In genomic region chr3:141370065-141370533, GRCh38 we compare ENCODE assay signal across 8 cellular contexts. TPM values are rescaled to one million over a fixed set of nuclear protein-coding genes. Genes with fewer than 3 reads are reported as not detected.
DNase-seq lines count a peak whose midpoint lies in the region; ATAC-seq and TF ChIP-seq lines count a peak whose summit lies in the region.

No MANE protein-coding gene starts in this region.

- 43 to 71% methylated on average over 1 to 2 of the region's 2 CpGs for WGBS in gastroesophageal sphincter (ENCODE audit: low coverage in 1 of 2), 2 donors

- H3K36me3 ChIP-seq in DOHH2 (ENCODE audit: control insufficient read depth, low read length) (no peaks in the 10 kb centered on the region), Peyer's patch (no peaks in the 10 kb centered on the region), gastroesophageal sphincter (no peaks in the 10 kb centered on the region), parathyroid adenoma (ENCODE audit: control insufficient read depth, insufficient read depth, low read length) (no peaks in the 10 kb centered on the region), vagina (no peaks in the 10 kb centered on the region)

- intact Hi-C loops in vagina (cut with DNase I): no loop called here

- H3K4me1 ChIP-seq in DOHH2 (ENCODE audit: control insufficient read depth, low read length): peaks cover 8% of the 10 kb centered on the region
- peaks cover 0 to 30% (median 7%) of the 10 kb centered on the region in 4 donors for H3K4me1 ChIP-seq in Peyer's patch
- peaks cover 15 to 52% (median 15%) of the 10 kb centered on the region in 3 donors for H3K4me1 ChIP-seq in gastroesophageal sphincter
- H3K4me1 ChIP-seq in parathyroid adenoma: peaks cover 33% of the 10 kb centered on the region
- peaks cover 43% of the 10 kb centered on the region for H3K4me1 ChIP-seq in vagina

- H3K27me3 ChIP-seq in DOHH2 (ENCODE audit: control insufficient read depth, low read length): no peaks in the 10 kb centered on the region
- H3K27me3 ChIP-seq in Peyer's patch: no peaks in the 10 kb centered on the region
- no peaks in the 10 kb centered on the region for H3K27me3 ChIP-seq in gastroesophageal sphincter
- no peaks in the 10 kb centered on the region for H3K27me3 ChIP-seq in parathyroid adenoma (ENCODE audit: control insufficient read depth, insufficient read depth, low read length)
- no peaks in the 10 kb centered on the region for H3K27me3 ChIP-seq in vagina

- H3K9ac ChIP-seq in parathyroid adenoma: no peak overlapping the region

- H3K4me3 ChIP-seq in DOHH2 (ENCODE audit: low read length): no peak overlapping the region
- H3K4me3 ChIP-seq in Peyer's patch: no peak overlapping the region
- H3K4me3 ChIP-seq in gastroesophageal sphincter: no peak overlapping the region
- peak overlapping the region; percentile 14 for H3K4me3 ChIP-seq in parathyroid adenoma (ENCODE audit: low read depth, low read length)
- H3K4me3 ChIP-seq in vagina: no peak overlapping the region

- DNase-seq in HS-5 (ENCODE audit: low read depth) (peak; percentile 74), Peyer's patch (peak in 2 of 3 donors; percentile 63 to 75), vagina (ENCODE audit: extremely low spot score in 2 of 2) (no peak)
- DNase-seq in activated effector memory CD4-positive, alpha-beta T cell treated with anti-CD3 and anti-CD28 coated beads, Interleukin-2, amount 50 U/mL, for 16 hours: peak; percentile 76

- no peak for TF ChIP-seq POLR2A in Peyer's patch (IDR thresholded peaks at IDR 0.05)
- no peak for TF ChIP-seq POLR2A in gastroesophageal sphincter (IDR thresholded peaks at IDR 0.05)
- no peak for TF ChIP-seq POLR2A in vagina (IDR thresholded peaks at IDR 0.05)

- no peak overlapping the region for H3K27ac ChIP-seq in DOHH2 (ENCODE audit: low read depth, low read length)
- H3K27ac ChIP-seq in Peyer's patch: peak overlapping the region in 2 of 4 donors; percentile 90 to 96
- peak overlapping the region; percentile 61 to 87 (median 80) for H3K27ac ChIP-seq in gastroesophageal sphincter
- H3K27ac ChIP-seq in parathyroid adenoma: peak overlapping the region; percentile 94
- peak overlapping the region; percentile 94 for H3K27ac ChIP-seq in vagina

- TF ChIP-seq EP300 in gastroesophageal sphincter (IDR thresholded peaks at IDR 0.05): no peak

- ATAC-seq in GM21381 (IDR thresholded peaks at IDR 0.05; ENCODE audit: unreplicated experiment): peak; percentile 81
- peak; percentile 79 for ATAC-seq in gastroesophageal sphincter

- H3K79me2 ChIP-seq in DOHH2 (ENCODE audit: control insufficient read depth, low read length): no peaks in the 10 kb centered on the region
- no peaks in the 10 kb centered on the region for H3K79me2 ChIP-seq in parathyroid adenoma

- H2AFZ ChIP-seq in parathyroid adenoma: peak overlapping the region; percentile 4

- TF ChIP-seq CTCF in DOHH2 (IDR thresholded peaks at IDR 0.05; ENCODE audit: low read depth, low read length, poor library complexity, severe bottlenecking): peak; percentile 85
- peak in 5 of 6 experiments; percentile 20 to 46 (median 38) for TF ChIP-seq CTCF in Peyer's patch (IDR thresholded peaks at IDR 0.05)
- peak in 3 of 4 experiments; percentile 45 to 62 (median 46) for TF ChIP-seq CTCF in gastroesophageal sphincter (IDR thresholded peaks at IDR 0.05)
- TF ChIP-seq CTCF in parathyroid adenoma (IDR thresholded peaks at IDR 0.05): peak; percentile 64
- TF ChIP-seq CTCF in vagina (IDR thresholded peaks at IDR 0.05): peak in 1 of 3 experiments; percentile 32

- H3K4me2 ChIP-seq in DOHH2 (ENCODE audit: low read length) (no peak overlapping the region; the same call in 1 of the 2 replicates), parathyroid adenoma (ENCODE audit: low read length) (peak overlapping the region; percentile 71)

- no peaks in the 10 kb centered on the region for H3K9me2 ChIP-seq in DOHH2 (replicated peaks; ENCODE audit: control insufficient read depth, low read length)

- H4K20me1 ChIP-seq in DOHH2 (ENCODE audit: control insufficient read depth, insufficient read depth, low read depth, low read length): no peaks in the 10 kb centered on the region

- H3K9me3 ChIP-seq in DOHH2 (ENCODE audit: control insufficient read depth, insufficient read depth, low read length) (no peaks in the 10 kb centered on the region), Peyer's patch (no peaks in the 10 kb centered on the region), gastroesophageal sphincter (no peaks in the 10 kb centered on the region), parathyroid adenoma (ENCODE audit: control insufficient read depth, low read length) (no peaks in the 10 kb centered on the region), vagina (no peaks in the 10 kb centered on the region)

- H3F3A ChIP-seq in DOHH2 (ENCODE audit: control insufficient read depth, insufficient read depth): peaks cover 6% of the 10 kb centered on the region; the same call in 1 of the 2 replicates

RNA-seq across cellular contexts. Expression of gene ZBTB38, which starts 1.8 kb away (rescaled TPM):
- total RNA-seq in Peyer's patch (100 to 1,000 TPM; 168 to 254 (median 184) TPM), gastroesophageal sphincter (100 to 1,000 TPM; 183 to 225 (median 203) TPM), vagina (88.6 TPM)

Comparison
In these comparisons a context has a peak if more than half of its experiments do, and no peak if none do; other contexts are left out.
1. DNase-seq: peak in HS-5 (single experiment), Peyer's patch (2 of 3) and activated effector memory CD4-positive, alpha-beta T cell treated with anti-CD3 and anti-CD28 coated beads, Interleukin-2, amount 50 U/mL, for 16 hours (single experiment); none in vagina (0 of 2).